In genomic region chr16:74575175-74575804, GRCh38 we compare ENCODE assay signal across 24 cellular contexts. TPM values are rescaled to one million over a fixed set of nuclear protein-coding genes. Genes with fewer than 3 reads are reported as not detected.
DNase-seq lines count a peak whose midpoint lies in the region; ATAC-seq and TF ChIP-seq lines count a peak whose summit lies in the region.
"Had no signal": no experiment of that assay in that cellular context is flagged by ENCODE, and none has a peak within 500 bp of the region (broad histone marks: within the 10 kb centered on the region; RNA-seq: fewer than 3 reads in every experiment).

No MANE protein-coding gene starts in this region.

- H3K9me3 Mint-ChIP-seq in CD4-positive, alpha-beta T cell: no peaks in the 10 kb centered on the region
- H3K9me3 Mint-ChIP-seq in nephron progenitor cell: no peaks in the 10 kb centered on the region

- DNase-seq in CD4-positive, alpha-beta T cell: no peak
- DNase-seq in dorsolateral prefrontal cortex (no peak), nephron progenitor cell (no peak), NCI-H526 treated with DMSO at 0.1 percent for 48 hours (lab: John Stamatoyannopoulos, UW) (no peak), HUDEP-2 (lab: John Stamatoyannopoulos, UW; ENCODE audit: unreplicated experiment in 76 of 76) (no peak)
- DNase-seq: activated CD4-positive, alpha-beta T cell treated with anti-CD3 and anti-CD28 coated beads for 4 hours; activated effector memory CD4-positive, alpha-beta T cell treated with anti-CD3 and anti-CD28 coated beads, Interleukin-2, amount 50 U/mL, for 16 hours; aorta; BE2C; DMS 273 treated with DMSO at 0.1 percent for 48 hours; GF-D8; KBM-7; mammary epithelial cell; MV-4-11; NCI-H187 treated with DMSO at 0.1 percent for 48 hours; NCI-H446; NK-92 treated with Interleukin-12 subunit alpha and Interleukin-12 subunit beta, amount 100 ng/mL, for 24 hours; RPMI8226; spleen; SW 1271 had no signal

- no peaks in the 10 kb centered on the region for H3K27me3 ChIP-seq in CD4-positive, alpha-beta T cell (ENCODE audit: control insufficient read depth, insufficient read depth, low read length)
- H3K27me3 ChIP-seq in dorsolateral prefrontal cortex: no peaks in the 10 kb centered on the region
- H3K27me3 ChIP-seq: BE2C, hepatocyte, spleen had no signal

- no peaks in the 10 kb centered on the region for H3K9me3 ChIP-seq in CD4-positive, alpha-beta T cell (ENCODE audit: control insufficient read depth, low read length)
- H3K9me3 ChIP-seq: BE2C, spleen had no signal

- H3K27ac ChIP-seq in CD4-positive, alpha-beta T cell (ENCODE audit: low read depth, low read length): no peak overlapping the region
- H3K27ac ChIP-seq in dorsolateral prefrontal cortex: peak overlapping the region in 46 of 59 donors; percentile 1 to 80 (median 43)
- H3K27ac ChIP-seq: hepatocyte, spleen had no signal

- H3K27ac Mint-ChIP-seq in CD4-positive, alpha-beta T cell: peak overlapping the region; percentile 67
- peak overlapping the region; percentile 55 for H3K27ac Mint-ChIP-seq in nephron progenitor cell

- POLR2A ChIA-PET in CD4-positive, alpha-beta T cell (lab: Charles Lee): no interaction called here

- peak; percentile 47 for ATAC-seq in CD4-positive, alpha-beta T cell (ENCODE audit: poor library complexity)
- no peak for ATAC-seq in GM21737 (IDR thresholded peaks at IDR 0.05; ENCODE audit: unreplicated experiment)
- no peak for ATAC-seq in GM18868 (IDR thresholded peaks at IDR 0.05; ENCODE audit: unreplicated experiment)

- H3K4me1 Mint-ChIP-seq in CD4-positive, alpha-beta T cell (ENCODE audit: low read depth): peaks cover 82% of the 10 kb centered on the region
- H3K4me1 Mint-ChIP-seq in nephron progenitor cell: peaks cover 45% of the 10 kb centered on the region

- intact Hi-C loops in CD4-positive, alpha-beta T cell (cut with DNase I, micrococcal nuclease): no loop called here
- intact Hi-C loops in dorsolateral prefrontal cortex (cut with DNase I): no loop called here

- no peaks in the 10 kb centered on the region for H3K27me3 Mint-ChIP-seq in CD4-positive, alpha-beta T cell
- H3K27me3 Mint-ChIP-seq in nephron progenitor cell (ENCODE audit: low read depth, poor library complexity): no peaks in the 10 kb centered on the region

- TF ChIP-seq CTCF in CD4-positive, alpha-beta T cell (IDR thresholded peaks at IDR 0.05): no peak
- TF ChIP-seq CTCF in LNCAP (IDR thresholded peaks at IDR 0.05): peak; percentile 25; the same call in 1 of the 2 replicates
- TF ChIP-seq CTCF in dorsolateral prefrontal cortex (IDR thresholded peaks at IDR 0.05 in 54 of 56, conservative IDR thresholded peaks at IDR 0.05 in 2 of 56; ENCODE audit: low read depth in 1 of 56, partially characterized antibody in 56 of 56): peak in 52 of 56 donors; percentile 10 to 74 (median 42)
- TF ChIP-seq CTCF in nephron progenitor cell (IDR thresholded peaks at IDR 0.05): no peak

- H3K4me3 Mint-ChIP-seq in CD4-positive, alpha-beta T cell: no peak overlapping the region
- no peak overlapping the region for H3K4me3 Mint-ChIP-seq in nephron progenitor cell

- H3K36me3 Mint-ChIP-seq in CD4-positive, alpha-beta T cell (ENCODE audit: low read depth): peaks cover 28% of the 10 kb centered on the region
- H3K36me3 Mint-ChIP-seq in nephron progenitor cell (ENCODE audit: low read depth): peaks cover 8% of the 10 kb centered on the region

- peak overlapping the region in 2 of 59 donors; percentile 15 for H3K4me3 ChIP-seq in dorsolateral prefrontal cortex
- H3K4me3 ChIP-seq: hepatocyte, spleen had no signal

- CTCF ChIA-PET in CD4-positive, alpha-beta T cell (lab: Charles Lee): no interaction called here

RNA-seq across cellular contexts. Expression of gene GLG1, which starts 31.6 kb away (rescaled TPM):
- total RNA-seq in CD4-positive, alpha-beta T cell: 100 to 1,000 TPM; 110 to 114 TPM
- total RNA-seq in dorsolateral prefrontal cortex: 100 to 1,000 TPM; 119 to 189 (median 147) TPM

Comparison
In these comparisons a context has a peak if more than half of its experiments do, and no peak if none do; other contexts are left out.
1. CTCF ChIP-seq: peak in LNCAP (single experiment) and dorsolateral prefrontal cortex (52 of 56); none in CD4-positive, alpha-beta T cell (single experiment) and nephron progenitor cell (single experiment).